ENCODE assay signal across 1 cellular context in the genomic region with DNA sequence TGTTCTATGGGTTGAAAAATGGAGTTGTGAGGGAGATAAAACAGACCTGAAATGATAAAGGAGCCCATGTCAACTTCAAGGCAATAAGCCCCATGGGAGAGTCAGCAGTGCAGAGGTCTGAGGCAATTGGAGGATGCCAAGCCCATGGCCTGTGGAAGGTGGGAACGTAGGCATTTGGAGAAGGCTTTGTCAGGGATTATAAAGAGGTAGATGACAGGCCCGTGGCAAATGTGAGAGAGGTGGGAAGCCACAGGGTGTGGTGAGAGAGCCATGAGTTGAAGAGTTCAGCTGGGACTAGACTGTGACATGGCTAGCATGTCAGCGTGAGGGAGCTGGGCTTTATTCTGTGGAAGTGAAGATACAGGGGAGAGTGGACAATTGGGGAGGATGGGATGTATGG.
TF ChIP-seq lines count a peak whose summit lies in the region.

No MANE protein-coding gene starts in this region.

TF ChIP-seq in K562, 482 proteins besides CTCF, POLR2A, EP300 and RAD21 (continued from another document):
- TF ChIP-seq ETV6 (IDR thresholded peaks at IDR 0.05; ENCODE audit: borderline replicate concordance in 1 of 2, low read depth in 2 of 2, low read length in 1 of 2) (no peak), ETV6 (CRISPR knock-in tag; IDR thresholded peaks at IDR 0.05; ENCODE audit: borderline replicate concordance) (no peak), JUNB (CRISPR knock-in tag; conservative IDR thresholded peaks at IDR 0.05) (no peak), GABPA (tag; conservative IDR thresholded peaks at IDR 0.05; ENCODE audit: low read depth) (no peak), RFX1 (IDR thresholded peaks at IDR 0.05) (no peak), HCFC1 (IDR thresholded peaks at IDR 0.05; ENCODE audit: low read depth, low read length) (no peak), GATAD2A (IDR thresholded peaks at IDR 0.05) (no peak), SMARCA5 (IDR thresholded peaks at IDR 0.05) (no peak), ZNF551 (CRISPR knock-in tag; IDR thresholded peaks at IDR 0.05) (no peak), ZNF511 (CRISPR knock-in tag; IDR thresholded peaks at IDR 0.05) (no peak), JUND (IDR thresholded peaks at IDR 0.05; ENCODE audit: borderline replicate concordance, low read depth, low read length) (no peak), JUND (tag; IDR thresholded peaks at IDR 0.05; ENCODE audit: borderline replicate concordance, low read depth, low read length) (no peak), ETV5 (CRISPR knock-in tag; IDR thresholded peaks at IDR 0.05; ENCODE audit: low read depth) (no peak), ARID3A (IDR thresholded peaks at IDR 0.05; ENCODE audit: borderline replicate concordance, low read depth, low read length) (no peak), GTF2E2 (tag; IDR thresholded peaks at IDR 0.05) (no peak)
- TF ChIP-seq, protein P1, sequence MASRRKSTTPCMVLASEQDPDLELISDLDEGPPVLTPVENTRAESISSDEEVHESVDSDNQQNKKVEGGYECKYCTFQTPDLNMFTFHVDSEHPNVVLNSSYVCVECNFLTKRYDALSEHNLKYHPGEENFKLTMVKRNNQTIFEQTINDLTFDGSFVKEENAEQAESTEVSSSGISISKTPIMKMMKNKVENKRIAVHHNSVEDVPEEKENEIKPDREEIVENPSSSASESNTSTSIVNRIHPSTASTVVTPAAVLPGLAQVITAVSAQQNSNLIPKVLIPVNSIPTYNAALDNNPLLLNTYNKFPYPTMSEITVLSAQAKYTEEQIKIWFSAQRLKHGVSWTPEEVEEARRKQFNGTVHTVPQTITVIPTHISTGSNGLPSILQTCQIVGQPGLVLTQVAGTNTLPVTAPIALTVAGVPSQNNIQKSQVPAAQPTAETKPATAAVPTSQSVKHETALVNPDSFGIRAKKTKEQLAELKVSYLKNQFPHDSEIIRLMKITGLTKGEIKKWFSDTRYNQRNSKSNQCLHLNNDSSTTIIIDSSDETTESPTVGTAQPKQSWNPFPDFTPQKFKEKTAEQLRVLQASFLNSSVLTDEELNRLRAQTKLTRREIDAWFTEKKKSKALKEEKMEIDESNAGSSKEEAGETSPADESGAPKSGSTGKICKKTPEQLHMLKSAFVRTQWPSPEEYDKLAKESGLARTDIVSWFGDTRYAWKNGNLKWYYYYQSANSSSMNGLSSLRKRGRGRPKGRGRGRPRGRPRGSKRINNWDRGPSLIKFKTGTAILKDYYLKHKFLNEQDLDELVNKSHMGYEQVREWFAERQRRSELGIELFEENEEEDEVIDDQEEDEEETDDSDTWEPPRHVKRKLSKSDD (conservative IDR thresholded peaks at IDR 0.05; ENCODE audit: low read length), result no peak
